1 cellular context compared by ENCODE assay signal in genomic region chr21:17570773-17571172, GRCh38.
TF ChIP-seq lines count a peak whose summit lies in the region.

No MANE protein-coding gene starts in this region.

TF ChIP-seq in H1, 55 proteins besides CTCF, POLR2A, EP300 and RAD21:
- TF ChIP-seq TAF7 (optimal IDR thresholded peaks at IDR 0.05; ENCODE audit: borderline replicate concordance, low read depth, low read length) (no peak), TAF1 (IDR thresholded peaks at IDR 0.05; ENCODE audit: low read depth, low read length) (no peak), TBP (IDR thresholded peaks at IDR 0.05; ENCODE audit: low read depth, low read length) (no peak), CEBPB (IDR thresholded peaks at IDR 0.05; ENCODE audit: low read depth, low read length) (peak; percentile 47; the same call in 1 of the 2 replicates), CTBP2 (IDR thresholded peaks at IDR 0.05; ENCODE audit: borderline replicate concordance, insufficient read depth, insufficient read length, low read length) (no peak), GABPA (IDR thresholded peaks at IDR 0.05; ENCODE audit: borderline replicate concordance, insufficient read depth, low read length) (no peak), KDM5A (IDR thresholded peaks at IDR 0.05; ENCODE audit: low read length) (no peak)
